ENCODE assay signal across 3 cellular contexts in genomic region chr1:24209097-24209496, GRCh38.
TF ChIP-seq lines count a peak whose summit lies in the region.

No MANE protein-coding gene starts in this region.

TF ChIP-seq in SK-N-SH treated with all-trans-retinoic acid at 6 μM for 48 hours, 23 proteins besides CTCF, POLR2A, EP300 and RAD21 (continues in another document):
- TF ChIP-seq PATZ1 (CRISPR knock-in tag; IDR thresholded peaks at IDR 0.05; ENCODE audit: borderline replicate concordance): no peak
- no peak for TF ChIP-seq ARNTL (CRISPR knock-in tag; IDR thresholded peaks at IDR 0.05; ENCODE audit: borderline replicate concordance, low read depth)
- no peak for TF ChIP-seq BACH2 (CRISPR knock-in tag; IDR thresholded peaks at IDR 0.05; ENCODE audit: borderline replicate concordance)
- no peak for TF ChIP-seq CSRNP3 (CRISPR knock-in tag; IDR thresholded peaks at IDR 0.05)
- TF ChIP-seq ZC3H10 (CRISPR knock-in tag; IDR thresholded peaks at IDR 0.05): no peak
- TF ChIP-seq GLIS3 (CRISPR knock-in tag; IDR thresholded peaks at IDR 0.05): no peak
- no peak for TF ChIP-seq ZNF70 (CRISPR knock-in tag; IDR thresholded peaks at IDR 0.05)
- TF ChIP-seq OSR1 (CRISPR knock-in tag; IDR thresholded peaks at IDR 0.05): no peak
- no peak for TF ChIP-seq CSDC2 (CRISPR knock-in tag; IDR thresholded peaks at IDR 0.05)
- no peak for TF ChIP-seq CREB5 (CRISPR knock-in tag; IDR thresholded peaks at IDR 0.05; ENCODE audit: low read depth)
- TF ChIP-seq ZNF8 (CRISPR knock-in tag; IDR thresholded peaks at IDR 0.05): no peak

TF ChIP-seq in SK-N-SH, 30 proteins besides CTCF, POLR2A, EP300 and RAD21 (continued from another document):
- TF ChIP-seq REST (IDR thresholded peaks at IDR 0.05; ENCODE audit: low read depth, low read length) (no peak), FOXJ3 (CRISPR knock-in tag; IDR thresholded peaks at IDR 0.05) (no peak), IRF3 (IDR thresholded peaks at IDR 0.05; ENCODE audit: low read depth, low read length) (no peak), USF1 (IDR thresholded peaks at IDR 0.05; ENCODE audit: borderline replicate concordance, low read depth) (no peak), MXI1 (IDR thresholded peaks at IDR 0.05; ENCODE audit: low read depth, low read length) (no peak), ZBTB33 (IDR thresholded peaks at IDR 0.05; ENCODE audit: borderline replicate concordance, low read depth) (no peak), NRF1 (IDR thresholded peaks at IDR 0.05; ENCODE audit: low read depth, low read length) (no peak), FOXM1 (IDR thresholded peaks at IDR 0.05; ENCODE audit: low read depth) (no peak), JUND (IDR thresholded peaks at IDR 0.05) (no peak), RFX5 (IDR thresholded peaks at IDR 0.05; ENCODE audit: low read length) (no peak), TAF1 (IDR thresholded peaks at IDR 0.05; ENCODE audit: borderline replicate concordance, low read depth, low read length) (no peak), PBX3 (IDR thresholded peaks at IDR 0.05) (no peak), SIN3A (IDR thresholded peaks at IDR 0.05; ENCODE audit: borderline replicate concordance, low read depth, low read length) (no peak), CHD2 (IDR thresholded peaks at IDR 0.05; ENCODE audit: low read length, partially characterized antibody) (no peak), TEAD4 (IDR thresholded peaks at IDR 0.05; ENCODE audit: borderline replicate concordance, insufficient read depth) (no peak), MEF2A (IDR thresholded peaks at IDR 0.05; ENCODE audit: borderline replicate concordance, low read depth) (no peak), USF2 (IDR thresholded peaks at IDR 0.05; ENCODE audit: borderline replicate concordance, low read depth, low read length) (no peak)
TF ChIP-seq in SK-N-SH: peak in this region for 0.

TF ChIP-seq in GM23338, 12 proteins besides CTCF, POLR2A, EP300 and RAD21 (continued from another document):
- TF ChIP-seq REST (IDR thresholded peaks at IDR 0.05; ENCODE audit: unreplicated experiment) (no peak), EZH2phosphoT487 (IDR thresholded peaks at IDR 0.05; ENCODE audit: unreplicated experiment) (no peak), ZNF462 (CRISPR knock-in tag; IDR thresholded peaks at IDR 0.05) (no peak), ETS1 (IDR thresholded peaks at IDR 0.05) (no peak), ZNF114 (CRISPR knock-in tag; IDR thresholded peaks at IDR 0.05) (no peak), POLR2AphosphoS5 (IDR thresholded peaks at IDR 0.05; ENCODE audit: low read depth) (no peak)
